ENCODE assay signal across 28 cellular contexts in the genomic region with DNA sequence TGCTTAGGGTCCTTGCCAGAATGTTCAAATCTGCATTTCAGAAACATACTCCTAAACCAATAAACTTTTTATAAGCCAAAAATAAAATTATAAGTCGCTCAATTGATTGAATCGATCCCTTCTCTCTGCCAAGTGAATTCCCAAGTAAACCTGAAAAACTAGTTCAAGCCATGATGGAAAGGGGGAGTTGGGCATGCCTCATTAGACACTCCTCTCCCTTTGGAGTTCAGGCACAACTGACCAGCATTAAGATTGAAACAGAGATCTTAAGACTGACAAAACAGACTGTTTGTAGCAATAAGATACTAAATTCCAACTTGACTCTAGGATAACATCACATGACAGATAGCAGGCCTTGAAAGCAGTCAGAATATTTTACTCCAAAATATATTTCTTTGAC.
"Had no signal": no experiment of that assay in that cellular context is flagged by ENCODE, and none has a peak within 500 bp of the region (broad histone marks: within the 10 kb centered on the region; RNA-seq: fewer than 3 reads in every experiment).

No MANE protein-coding gene starts in this region.

- H3K9me3 Mint-ChIP-seq: nephron progenitor cell; neural crest cell; stimulated activated naive B cell treated with anti-CD40 and anti-IgM and Interleukin-4, amounts not matched to agents 10 μg/mL and 1 μg/mL and 100 μg/mL, for 72 hours; stimulated activated naive CD8-positive, alpha-beta T cell treated with anti-CD3 and anti-CD28 coated beads, Interleukin-15, Interleukin-2, amounts not matched to agents 100 ng/mL and 50 ng/mL, for 24 hours had no signal

- H3K36me3 Mint-ChIP-seq: naive B cell; naive thymus-derived CD8-positive, alpha-beta T cell; stimulated activated naive B cell treated with anti-CD40 and anti-IgM and Interleukin-4, amounts not matched to agents 10 μg/mL and 1 μg/mL and 100 μg/mL, for 72 hours had no signal

- H3K4me3 Mint-ChIP-seq: naive B cell; naive thymus-derived CD8-positive, alpha-beta T cell; natural killer cell treated with Interleukin-12 subunit alpha and Interleukin-12 subunit beta and Interleukin-15 and Interleukin-18, amount 100 ng/mL, for 72 hours; nephron progenitor cell; neural crest cell; stimulated activated naive B cell treated with anti-CD40 and anti-IgM and Interleukin-4, amounts not matched to agents 10 μg/mL and 1 μg/mL and 100 μg/mL, for 72 hours; stimulated activated naive CD8-positive, alpha-beta T cell treated with anti-CD3 and anti-CD28 coated beads, Interleukin-15, Interleukin-2, amounts not matched to agents 100 ng/mL and 50 ng/mL, for 24 hours had no signal

- H3K36me3 ChIP-seq: neutrophil, pancreas, right lobe of liver, sigmoid colon, stomach, thoracic aorta, thyroid gland, tibial nerve, upper lobe of left lung, vagina had no signal

- H3K4me3 ChIP-seq: pancreas, psoas muscle, right lobe of liver, sigmoid colon, stomach, thoracic aorta, thyroid gland, tibial nerve, upper lobe of left lung, vagina had no signal

- H3K4me1 ChIP-seq: psoas muscle, right lobe of liver, sigmoid colon, stomach, thyroid gland, tibial nerve, upper lobe of left lung, vagina had no signal

- H3K27me3 Mint-ChIP-seq: naive B cell; naive thymus-derived CD8-positive, alpha-beta T cell; natural killer cell treated with Interleukin-12 subunit alpha and Interleukin-12 subunit beta and Interleukin-15 and Interleukin-18, amount 100 ng/mL, for 72 hours; stimulated activated naive B cell treated with anti-CD40 and anti-IgM and Interleukin-4, amounts not matched to agents 10 μg/mL and 1 μg/mL and 100 μg/mL, for 72 hours; stimulated activated naive CD8-positive, alpha-beta T cell treated with anti-CD3 and anti-CD28 coated beads, Interleukin-15, Interleukin-2, amounts not matched to agents 100 ng/mL and 50 ng/mL, for 24 hours had no signal

- FAIRE-seq: pancreas, small intestine, urothelium cell line had no signal

- H3K27ac ChIP-seq: neutrophil, pancreas, psoas muscle, right lobe of liver, sigmoid colon, stomach, thoracic aorta, thyroid gland, tibial nerve, upper lobe of left lung, vagina had no signal

- ATAC-seq: naive thymus-derived CD8-positive, alpha-beta T cell; natural killer cell treated with Interleukin-12 subunit alpha and Interleukin-12 subunit beta and Interleukin-15 and Interleukin-18, amount 100 ng/mL, for 72 hours; psoas muscle; right cardiac atrium; right lobe of liver; stimulated activated naive B cell treated with anti-CD40 and anti-IgM and Interleukin-4, amounts not matched to agents 10 μg/mL and 1 μg/mL and 100 μg/mL, for 72 hours had no signal

- H3K27me3 ChIP-seq: neutrophil, pancreas, right lobe of liver, sigmoid colon, stomach, thyroid gland, tibial nerve, upper lobe of left lung, vagina had no signal

- H3K9me3 ChIP-seq: neutrophil, pancreas, psoas muscle, right lobe of liver, sigmoid colon, stomach, thoracic aorta, thyroid gland, tibial nerve, upper lobe of left lung, vagina had no signal

- H3K27ac Mint-ChIP-seq: nephron progenitor cell; stimulated activated naive CD8-positive, alpha-beta T cell treated with anti-CD3 and anti-CD28 coated beads, Interleukin-15, Interleukin-2, amounts not matched to agents 100 ng/mL and 50 ng/mL, for 24 hours had no signal

- DNase-seq: naive B cell; naive thymus-derived CD8-positive, alpha-beta T cell; nephron progenitor cell; nucleus accumbens; pancreas; psoas muscle; right cardiac atrium; right lobe of liver; sigmoid colon; small intestine; stimulated activated CD4-positive, alpha-beta T cell treated with anti-CD3 and anti-CD28 coated beads, Interleukin-12 subunit alpha, Interleukin-12 subunit beta, amount 100 ng/mL, for 4 hours; stimulated activated CD4-positive, alpha-beta T cell treated with anti-CD3 and anti-CD28 coated beads, Interleukin-1b, Interleukin-23, amount 100 ng/mL, for 48 hours; stimulated activated CD4-positive, alpha-beta T cell treated with anti-CD3 and anti-CD28 coated beads, Interleukin-4, amount 100 ng/mL, for 1 hour; stimulated activated CD4-positive, alpha-beta T cell treated with anti-CD3 and anti-CD28 coated beads, Interleukin-4, amount 100 ng/mL, for 4 hours; stimulated activated CD8-positive, alpha-beta memory T cell treated with anti-CD3 and anti-CD28 coated beads, Interleukin-4, amount 100 ng/mL, for 48 hours; stimulated activated naive B cell treated with anti-CD40 and anti-IgM and Interleukin-4, amounts not matched to agents 10 μg/mL and 1 μg/mL and 100 μg/mL, for 72 hours; stimulated activated naive CD4-positive, alpha-beta T cell treated with Interleukin-2 at 50 U/mL for 16 hours; stomach; thyroid gland; upper lobe of left lung had no signal
